8 cellular contexts compared by ENCODE assay signal in the genomic region with DNA sequence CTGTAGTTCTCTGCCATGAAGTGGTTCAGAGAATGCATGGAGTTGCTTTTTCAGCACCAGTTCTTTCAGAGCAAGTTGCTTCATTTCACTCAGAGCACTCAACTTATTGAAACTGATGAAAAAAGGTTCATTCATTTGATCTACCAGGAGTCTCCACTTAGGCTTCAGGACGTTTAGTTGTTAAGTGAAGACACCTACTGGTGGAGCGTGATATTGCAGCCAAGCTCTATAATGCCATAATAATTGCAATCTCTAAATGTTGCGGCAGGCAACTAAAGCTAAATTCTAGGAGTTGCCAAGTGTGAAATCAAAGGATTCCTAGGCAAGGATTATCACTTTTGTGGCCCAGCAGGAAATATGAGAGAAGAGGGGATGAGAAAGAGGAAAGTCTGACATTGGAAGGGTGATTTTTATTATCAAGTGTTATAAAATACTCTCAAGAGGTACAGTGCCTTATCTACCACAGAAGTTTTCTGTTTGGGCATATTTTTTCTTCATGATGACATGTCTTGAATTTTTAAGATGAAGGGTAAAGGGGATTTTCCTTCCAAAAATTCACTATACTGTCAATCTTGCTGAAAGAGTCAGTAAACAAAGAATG.
DNase-seq lines count a peak whose midpoint lies in the region; ATAC-seq, FAIRE-seq and TF ChIP-seq lines count a peak whose summit lies in the region.

No MANE protein-coding gene starts in this region.

- no peak overlapping the region for H3K27ac ChIP-seq in A549
- H3K27ac ChIP-seq in PC-9: no peak overlapping the region
- no peak overlapping the region for H3K27ac ChIP-seq in small intestine (ENCODE audit: low read depth in 1 of 2, low read length in 1 of 2)

- peak; percentile 44 for TF ChIP-seq CTCF in A549 (IDR thresholded peaks at IDR 0.05)
- TF ChIP-seq CTCF in PC-9 (conservative IDR thresholded peaks at IDR 0.05): peak; percentile 86

- H3K4me3 ChIP-seq in A549: no peak overlapping the region
- H3K4me3 ChIP-seq in PC-9: no peak overlapping the region
- no peak overlapping the region for H3K4me3 ChIP-seq in small intestine (ENCODE audit: low read depth in 1 of 2, low read length in 2 of 2)

- no peak for TF ChIP-seq EP300 in A549 (IDR thresholded peaks at IDR 0.05)

- H3K36me3 ChIP-seq in PC-9 (ENCODE audit: low read depth) (no peaks in the 10 kb centered on the region), small intestine (ENCODE audit: control insufficient read depth in 2 of 2, insufficient read depth in 2 of 2, low read length in 2 of 2) (peaks cover 0 to 2% of the 10 kb centered on the region in 2 donors)

- H2AFZ ChIP-seq in PC-9: no peak overlapping the region

- H3F3A ChIP-seq in PC-9 (ENCODE audit: insufficient read depth, low read depth): no peaks in the 10 kb centered on the region

- no peak for TF ChIP-seq POLR2A in A549 (IDR thresholded peaks at IDR 0.05; ENCODE audit: low read length)

- DNase-seq in A549 (ENCODE audit: low read depth in 1 of 2, low spot score in 1 of 2): peak; percentile 23 to 69
- DNase-seq in ELF-1 (ENCODE audit: low read depth, low spot score): peak; percentile 22
- no peak for DNase-seq in PC-9
- DNase-seq in small intestine: peak; percentile 29
- DNase-seq in NCI-H2196 (lab: John Stamatoyannopoulos, UW; ENCODE audit: unreplicated experiment): no peak
- no peak for DNase-seq in stimulated activated naive CD4-positive, alpha-beta T cell (lab: John Stamatoyannopoulos, UW)
- no peak for DNase-seq in H4 (ENCODE audit: low spot score)

- POLR2A ChIA-PET in A549 (lab: Yijun Ruan, JAX) (interaction anchor here (1.1 kb wide), 1 partner anchor 13 kb away, joined by 3 read pairs; no protein-coding TSS in a partner anchor), PC-9 (lab: Charles Lee; ENCODE audit: unreplicated experiment) (no interaction called here)

- intact Hi-C loops in PC-9 (cut with micrococcal nuclease; ENCODE audit: unreplicated experiment): no loop called here

- peaks cover 13% of the 10 kb centered on the region for H3K9me3 ChIP-seq in A549
- H3K9me3 ChIP-seq in PC-9 (ENCODE audit: insufficient read depth, low read depth): peaks cover 12% of the 10 kb centered on the region; the same call in 1 of the 2 replicates
- no peaks in the 10 kb centered on the region for H3K9me3 ChIP-seq in small intestine (ENCODE audit: control insufficient read depth, low read depth)

- H3K4me1 ChIP-seq in A549 (no peaks in the 10 kb centered on the region), PC-9 (replicated peaks; ENCODE audit: insufficient read depth) (no peaks in the 10 kb centered on the region), small intestine (ENCODE audit: control insufficient read depth in 2 of 2, insufficient read depth in 1 of 2, low read depth in 1 of 2, low read length in 1 of 2) (no peaks in the 10 kb centered on the region)

- H3K79me2 ChIP-seq in PC-9 (ENCODE audit: low read depth): no peaks in the 10 kb centered on the region

- 60% methylated on average over 3 of the region's 3 CpGs for WGBS in A549 (ENCODE audit: missing lambda C conversion rate)
- WGBS in small intestine, 3 donors: 54 to 55% (median 55%) methylated on average over 3 of the region's 3 CpGs

- ATAC-seq in A549: peak in 1 of 2 experiments; percentile 56; a peak in 2 of 6 replicates
- peak; percentile 65 for ATAC-seq in esophagus mucosa

- no TSS peak for BruUV-seq in PC-9 (replicated peaks; lab: Mats Ljungman, UMichigan)

- TF ChIP-seq RAD21 in A549 (conservative IDR thresholded peaks at IDR 0.05 in 1 of 2, IDR thresholded peaks at IDR 0.05 in 1 of 2): peak in 1 of 2 experiments; percentile 59; a peak in 3 of 5 replicates

- CTCF ChIA-PET in A549 (lab: Yijun Ruan, JAX) (interaction anchor here (0.7 to 2.3 kb wide), 11 partner anchors 9 to 459 kb away, joined by 3 to 13 read pairs (median 5); no protein-coding TSS in a partner anchor), PC-9 (lab: Charles Lee) (no interaction called here)

- no peaks in the 10 kb centered on the region for H3K9me2 ChIP-seq in PC-9 (ENCODE audit: insufficient read depth)

- H3K27me3 ChIP-seq in PC-9 (ENCODE audit: insufficient read depth, low read depth) (no peaks in the 10 kb centered on the region), small intestine (ENCODE audit: control insufficient read depth in 2 of 2, insufficient read depth in 2 of 2, low read length in 2 of 2) (no peaks in the 10 kb centered on the region)

- FAIRE-seq in A549 (lab: Jason Lieb, UNC): no peak
- no peak for FAIRE-seq in small intestine (lab: Jason Lieb, UNC)

- no peaks in the 10 kb centered on the region for H4K20me1 ChIP-seq in PC-9 (ENCODE audit: insufficient read depth)

- H3K4me2 ChIP-seq in A549 (no peak overlapping the region), PC-9 (no peak overlapping the region)

TF ChIP-seq in A549, 52 proteins besides CTCF, POLR2A, EP300 and RAD21:
- TF ChIP-seq CEBPB (IDR thresholded peaks at IDR 0.05) (no peak), ATOH8 (CRISPR knock-in tag; IDR thresholded peaks at IDR 0.05; ENCODE audit: low read depth) (no peak), MYC (IDR thresholded peaks at IDR 0.05; ENCODE audit: borderline replicate concordance, low read length) (no peak), SMC3 (IDR thresholded peaks at IDR 0.05) (0 out of 3 replicates have a peak, but pooled peaks have one; percentile 16), KDM5A (IDR thresholded peaks at IDR 0.05) (no peak)
- TF ChIP-seq, protein P1, sequence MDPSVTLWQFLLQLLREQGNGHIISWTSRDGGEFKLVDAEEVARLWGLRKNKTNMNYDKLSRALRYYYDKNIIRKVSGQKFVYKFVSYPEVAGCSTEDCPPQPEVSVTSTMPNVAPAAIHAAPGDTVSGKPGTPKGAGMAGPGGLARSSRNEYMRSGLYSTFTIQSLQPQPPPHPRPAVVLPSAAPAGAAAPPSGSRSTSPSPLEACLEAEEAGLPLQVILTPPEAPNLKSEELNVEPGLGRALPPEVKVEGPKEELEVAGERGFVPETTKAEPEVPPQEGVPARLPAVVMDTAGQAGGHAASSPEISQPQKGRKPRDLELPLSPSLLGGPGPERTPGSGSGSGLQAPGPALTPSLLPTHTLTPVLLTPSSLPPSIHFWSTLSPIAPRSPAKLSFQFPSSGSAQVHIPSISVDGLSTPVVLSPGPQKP (IDR thresholded peaks at IDR 0.05; ENCODE audit: low read depth, low read length): no peak

Comparison
In these comparisons a context has a peak if more than half of its experiments do, and no peak if none do; other contexts are left out.
1. DNase-seq: peak in A549 (2 of 2), ELF-1 (single experiment) and small intestine (single experiment); none in PC-9 (0 of 2), NCI-H2196 (single experiment), stimulated activated naive CD4-positive, alpha-beta T cell (0 of 6) and H4 (single experiment).